10 cellular contexts compared by ENCODE assay signal in the genomic region with DNA sequence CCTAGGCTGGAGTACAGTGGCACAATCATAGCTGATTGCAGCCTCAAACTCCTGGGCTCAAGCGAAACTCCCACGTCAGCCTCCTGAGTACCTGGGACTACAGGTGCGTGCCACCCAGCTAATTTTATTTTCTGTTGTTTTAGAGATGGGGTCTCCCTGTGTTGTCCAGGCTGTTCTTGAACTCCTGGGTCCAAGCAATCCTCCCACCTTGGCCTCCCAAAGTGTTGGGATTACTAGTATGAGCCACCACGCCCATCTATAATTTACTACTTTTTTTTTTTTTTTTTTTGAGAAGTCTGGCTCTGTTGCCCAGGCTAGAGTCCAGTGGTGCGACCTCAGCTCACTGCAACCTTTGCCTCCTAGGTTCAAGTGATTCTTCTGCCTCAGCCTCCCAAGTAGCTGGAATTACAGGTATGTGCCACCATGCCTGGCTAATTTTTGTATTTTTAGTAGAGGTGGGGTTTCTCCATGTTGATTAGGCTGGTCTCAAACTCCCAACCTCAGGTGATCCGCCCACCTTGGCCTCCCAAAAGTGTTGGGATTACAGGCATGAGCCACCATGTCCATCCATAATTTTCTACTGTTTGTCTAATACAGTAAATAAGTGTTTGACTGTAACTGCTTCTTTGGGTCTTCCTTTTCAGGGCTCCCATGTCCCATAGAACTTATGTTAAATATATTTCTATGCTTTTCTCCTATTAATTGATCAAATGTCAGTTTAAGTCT. TPM values are rescaled to one million over a fixed set of nuclear protein-coding genes. Genes with fewer than 3 reads are reported as not detected.
"Had no signal": no experiment of that assay in that cellular context is flagged by ENCODE, and none has a peak within 500 bp of the region (broad histone marks: within the 10 kb centered on the region; RNA-seq: fewer than 3 reads in every experiment).

No MANE protein-coding gene starts in this region.

RNA-seq across cellular contexts. Expression of a gene that starts 13.2 kb away (rescaled TPM):
- total RNA-seq: ascending aorta had no signal

RNA-seq across cellular contexts. Expression of a gene that starts 25.6 kb away (rescaled TPM):
- total RNA-seq: activated CD4-positive, alpha-beta memory T cell treated with anti-CD3 and anti-CD28 coated beads for 36 hours; activated CD4-positive, alpha-beta T cell treated with anti-CD3 and anti-CD28 coated beads for 36 hours; activated CD4-positive, alpha-beta T cell treated with anti-CD3 and anti-CD28 coated beads, Interleukin-2, amount 10 ng/mL, durations not matched to agents 24 days and 14 days; activated CD8-positive, alpha-beta memory T cell treated with anti-CD3 and anti-CD28 coated beads for 36 hours; activated CD8-positive, alpha-beta memory T cell treated with anti-CD3 and anti-CD28 coated beads, Interleukin-2, amount 10 ng/mL, durations not matched to agents 7 days and 5 days; activated CD8-positive, alpha-beta T cell treated with anti-CD3 and anti-CD28 coated beads, Interleukin-2, amount 10 ng/mL, durations not matched to agents 7 days and 5 days; activated naive CD4-positive, alpha-beta T cell treated with anti-CD3 and anti-CD28 coated beads, Interleukin-2, amount 50 U/mL, for 72 hours; activated naive CD8-positive, alpha-beta T cell treated with anti-CD3 and anti-CD28 coated beads, Interleukin-2, amount 10 ng/mL, durations not matched to agents 7 days and 5 days; activated T-helper 1 cell treated with anti-CD3 and anti-CD28 coated beads, Interleukin-12 subunit alpha, Interleukin-12 subunit beta, Interleukin-2, Interleukin-4 antibody, amounts not matched to agents 30 ng/mL and 10 ng/mL and 1 ng/mL, durations not matched to agents 14 hours and 24 hours and 36 hours had no signal
